1 cellular context compared by ENCODE assay signal in the genomic region with DNA sequence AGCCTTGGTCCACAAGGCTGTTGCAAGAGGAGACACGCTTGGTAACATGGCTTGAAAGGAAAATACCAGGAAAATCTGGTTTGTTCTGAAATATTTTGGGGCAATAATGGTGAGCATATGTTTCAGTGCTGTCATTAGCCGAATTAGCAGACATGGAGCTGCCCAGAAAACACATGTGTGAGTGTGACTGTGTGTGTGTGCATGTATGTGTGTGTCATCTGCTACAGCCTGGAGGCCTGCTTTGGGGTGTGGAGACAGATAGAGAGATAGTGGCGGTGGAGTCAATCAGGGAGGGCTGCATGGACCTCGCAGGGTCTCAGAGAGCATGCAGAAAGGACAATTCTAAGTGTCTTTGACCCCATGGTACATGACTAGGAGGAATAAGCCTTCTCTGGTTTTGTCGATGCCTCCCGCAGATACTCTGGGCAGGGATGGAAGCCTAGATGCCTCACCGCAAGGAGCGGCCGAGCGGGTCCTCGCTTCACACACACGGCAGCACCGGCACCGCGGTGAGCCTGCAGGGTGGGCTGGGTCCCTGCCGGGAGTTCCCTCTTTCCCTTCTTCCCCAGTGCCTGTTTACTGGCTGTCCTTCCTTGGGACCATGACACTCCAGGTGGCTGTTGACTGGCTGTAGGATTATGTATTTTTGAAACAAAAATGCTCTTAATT.
TF ChIP-seq lines count a peak whose summit lies in the region.

No MANE protein-coding gene starts in this region.

TF ChIP-seq in WTC11, 78 proteins besides CTCF, POLR2A, EP300 and RAD21:
- TF ChIP-seq, protein P1, sequence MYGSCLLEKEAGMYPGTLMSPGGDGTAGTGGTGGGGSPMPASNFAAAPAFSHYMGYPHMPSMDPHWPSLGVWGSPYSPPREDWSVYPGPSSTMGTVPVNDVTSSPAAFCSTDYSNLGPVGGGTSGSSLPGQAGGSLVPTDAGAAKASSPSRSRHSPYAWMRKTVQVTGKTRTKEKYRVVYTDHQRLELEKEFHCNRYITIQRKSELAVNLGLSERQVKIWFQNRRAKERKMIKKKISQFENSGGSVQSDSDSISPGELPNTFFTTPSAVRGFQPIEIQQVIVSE (CRISPR knock-in tag; IDR thresholded peaks at IDR 0.05; ENCODE audit: borderline replicate concordance), result no peak
- TF ChIP-seq ZNF138 (CRISPR knock-in tag; conservative IDR thresholded peaks at IDR 0.05) (no peak), EMX1 (CRISPR knock-in tag; IDR thresholded peaks at IDR 0.05) (0 out of 2 replicates have a peak, but pooled peaks have one; percentile 2), ZNF263 (CRISPR knock-in tag; IDR thresholded peaks at IDR 0.05; ENCODE audit: low read depth) (no peak)
- TF ChIP-seq, protein P2, sequence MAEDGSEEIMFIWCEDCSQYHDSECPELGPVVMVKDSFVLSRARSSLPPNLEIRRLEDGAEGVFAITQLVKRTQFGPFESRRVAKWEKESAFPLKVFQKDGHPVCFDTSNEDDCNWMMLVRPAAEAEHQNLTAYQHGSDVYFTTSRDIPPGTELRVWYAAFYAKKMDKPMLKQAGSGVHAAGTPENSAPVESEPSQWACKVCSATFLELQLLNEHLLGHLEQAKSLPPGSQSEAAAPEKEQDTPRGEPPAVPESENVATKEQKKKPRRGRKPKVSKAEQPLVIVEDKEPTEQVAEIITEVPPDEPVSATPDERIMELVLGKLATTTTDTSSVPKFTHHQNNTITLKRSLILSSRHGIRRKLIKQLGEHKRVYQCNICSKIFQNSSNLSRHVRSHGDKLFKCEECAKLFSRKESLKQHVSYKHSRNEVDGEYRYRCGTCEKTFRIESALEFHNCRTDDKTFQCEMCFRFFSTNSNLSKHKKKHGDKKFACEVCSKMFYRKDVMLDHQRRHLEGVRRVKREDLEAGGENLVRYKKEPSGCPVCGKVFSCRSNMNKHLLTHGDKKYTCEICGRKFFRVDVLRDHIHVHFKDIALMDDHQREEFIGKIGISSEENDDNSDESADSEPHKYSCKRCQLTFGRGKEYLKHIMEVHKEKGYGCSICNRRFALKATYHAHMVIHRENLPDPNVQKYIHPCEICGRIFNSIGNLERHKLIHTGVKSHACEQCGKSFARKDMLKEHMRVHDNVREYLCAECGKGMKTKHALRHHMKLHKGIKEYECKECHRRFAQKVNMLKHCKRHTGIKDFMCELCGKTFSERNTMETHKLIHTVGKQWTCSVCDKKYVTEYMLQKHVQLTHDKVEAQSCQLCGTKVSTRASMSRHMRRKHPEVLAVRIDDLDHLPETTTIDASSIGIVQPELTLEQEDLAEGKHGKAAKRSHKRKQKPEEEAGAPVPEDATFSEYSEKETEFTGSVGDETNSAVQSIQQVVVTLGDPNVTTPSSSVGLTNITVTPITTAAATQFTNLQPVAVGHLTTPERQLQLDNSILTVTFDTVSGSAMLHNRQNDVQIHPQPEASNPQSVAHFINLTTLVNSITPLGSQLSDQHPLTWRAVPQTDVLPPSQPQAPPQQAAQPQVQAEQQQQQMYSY (CRISPR knock-in tag; IDR thresholded peaks at IDR 0.05), result no peak
- TF ChIP-seq, protein P3, sequence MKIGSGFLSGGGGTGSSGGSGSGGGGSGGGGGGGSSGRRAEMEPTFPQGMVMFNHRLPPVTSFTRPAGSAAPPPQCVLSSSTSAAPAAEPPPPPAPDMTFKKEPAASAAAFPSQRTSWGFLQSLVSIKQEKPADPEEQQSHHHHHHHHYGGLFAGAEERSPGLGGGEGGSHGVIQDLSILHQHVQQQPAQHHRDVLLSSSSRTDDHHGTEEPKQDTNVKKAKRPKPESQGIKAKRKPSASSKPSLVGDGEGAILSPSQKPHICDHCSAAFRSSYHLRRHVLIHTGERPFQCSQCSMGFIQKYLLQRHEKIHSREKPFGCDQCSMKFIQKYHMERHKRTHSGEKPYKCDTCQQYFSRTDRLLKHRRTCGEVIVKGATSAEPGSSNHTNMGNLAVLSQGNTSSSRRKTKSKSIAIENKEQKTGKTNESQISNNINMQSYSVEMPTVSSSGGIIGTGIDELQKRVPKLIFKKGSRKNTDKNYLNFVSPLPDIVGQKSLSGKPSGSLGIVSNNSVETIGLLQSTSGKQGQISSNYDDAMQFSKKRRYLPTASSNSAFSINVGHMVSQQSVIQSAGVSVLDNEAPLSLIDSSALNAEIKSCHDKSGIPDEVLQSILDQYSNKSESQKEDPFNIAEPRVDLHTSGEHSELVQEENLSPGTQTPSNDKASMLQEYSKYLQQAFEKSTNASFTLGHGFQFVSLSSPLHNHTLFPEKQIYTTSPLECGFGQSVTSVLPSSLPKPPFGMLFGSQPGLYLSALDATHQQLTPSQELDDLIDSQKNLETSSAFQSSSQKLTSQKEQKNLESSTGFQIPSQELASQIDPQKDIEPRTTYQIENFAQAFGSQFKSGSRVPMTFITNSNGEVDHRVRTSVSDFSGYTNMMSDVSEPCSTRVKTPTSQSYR (CRISPR knock-in tag; IDR thresholded peaks at IDR 0.05), result no peak
